ENCODE assay signal across 8 cellular contexts in the genomic region with DNA sequence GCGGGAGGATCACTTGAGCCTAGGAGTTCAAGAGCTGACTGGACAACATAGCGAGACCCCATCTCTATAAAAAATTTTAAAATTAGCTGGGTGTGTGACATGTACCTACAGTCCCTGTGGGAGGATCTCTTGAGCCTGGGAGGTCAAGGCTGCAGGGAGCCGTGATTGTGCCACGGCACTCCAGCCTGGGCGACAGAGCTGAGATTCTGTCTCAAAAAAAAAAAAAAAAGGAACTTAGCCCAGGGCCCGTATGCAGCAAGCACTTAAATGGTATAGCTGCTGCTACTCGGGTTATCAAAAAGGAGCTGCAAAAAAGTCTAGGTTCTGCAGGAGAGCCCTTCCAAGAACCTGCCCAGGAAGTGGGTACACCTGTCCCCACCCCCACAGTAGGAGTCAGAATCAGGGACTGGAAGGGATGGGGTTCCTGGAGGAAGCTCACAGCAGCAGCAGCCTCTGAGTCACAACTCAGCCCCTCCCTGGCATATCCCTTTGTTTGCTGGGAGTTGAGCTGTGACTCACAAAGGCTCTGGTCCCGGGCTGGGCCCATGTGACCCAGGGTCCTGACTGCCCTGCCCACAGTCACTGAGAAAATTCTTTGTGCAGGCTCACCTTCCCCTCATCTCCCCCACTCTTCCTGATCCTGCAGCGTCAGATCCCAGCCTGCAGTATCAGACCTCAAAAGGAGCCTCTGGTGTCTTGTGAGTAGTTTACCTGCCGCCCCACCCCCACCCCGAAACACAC. TPM values are rescaled to one million over a fixed set of nuclear protein-coding genes. Genes with fewer than 3 reads are reported as not detected.
DNase-seq lines count a peak whose midpoint lies in the region; ATAC-seq and TF ChIP-seq lines count a peak whose summit lies in the region.

A gene with protein sequence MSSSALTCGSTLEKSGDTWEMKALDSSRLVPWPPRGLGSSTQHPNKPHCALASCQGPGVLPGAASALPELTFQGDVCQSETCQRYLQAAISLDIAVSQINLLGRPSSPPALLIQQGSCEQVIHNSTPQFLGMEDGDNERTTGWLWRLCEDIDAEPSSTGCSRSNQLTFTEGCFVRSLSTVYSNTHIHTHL (plus strand): TSS at position 576 of the 741 bp plus-strand sequence. CDS start 13,031 bp downstream, outside the sequence.

- H3K27me3 Mint-ChIP-seq in activated B cell treated with CpG ODN at 0.5 μM for 24 hours (peaks cover 47% of the 10 kb centered on the region), immature natural killer cell (ENCODE audit: low read depth in 3 of 3) (peaks cover 2 to 7% (median 5%) of the 10 kb centered on the region in 3 donors)
- peaks cover 2% of the 10 kb centered on the region for H3K27me3 Mint-ChIP-seq in T-helper 2 cell treated with Interferon-gamma antibody and Interleukin-4, amounts not matched to agents 5 μg/mL and 100 μg/mL, for 36 hours (ENCODE audit: low read depth)

- DNase-seq in AG09319 (ENCODE audit: extremely low read depth, low read depth) (peak; percentile 38), HS-5 (ENCODE audit: low read depth) (peak; percentile 80), activated B cell treated with CpG ODN at 0.5 μM for 24 hours (no peak), left ventricle myocardium inferior (peak; percentile 33), prostate gland (ENCODE audit: low spot score) (peak; percentile 67), NCI-H187 (lab: John Stamatoyannopoulos, UW) (no peak), immature natural killer cell (no peak)
- DNase-seq in T-helper 2 cell treated with Interferon-gamma antibody and Interleukin-4, amounts not matched to agents 5 μg/mL and 100 μg/mL, for 36 hours (ENCODE audit: low spot score), result no peak

- no peak within 1 kb of the TSS for H3K27ac Mint-ChIP-seq in activated B cell treated with CpG ODN at 0.5 μM for 24 hours
- H3K27ac Mint-ChIP-seq in T-helper 2 cell treated with Interferon-gamma antibody and Interleukin-4, amounts not matched to agents 5 μg/mL and 100 μg/mL, for 36 hours, result no peak within 1 kb of the TSS
- no peak within 1 kb of the TSS for H3K27ac Mint-ChIP-seq in immature natural killer cell

- no peaks in the 10 kb centered on the region for H3K36me3 ChIP-seq in left ventricle myocardium inferior
- no peaks in the 10 kb centered on the region for H3K36me3 ChIP-seq in prostate gland

- no peak for TF ChIP-seq POLR2A in prostate gland (IDR thresholded peaks at IDR 0.05)

- H3K4me1 Mint-ChIP-seq in activated B cell treated with CpG ODN at 0.5 μM for 24 hours (peaks cover 3% of the 10 kb centered on the region), immature natural killer cell (peaks cover 0 to 6% of the 10 kb centered on the region in 2 donors)
- peaks cover 3% of the 10 kb centered on the region for H3K4me1 Mint-ChIP-seq in T-helper 2 cell treated with Interferon-gamma antibody and Interleukin-4, amounts not matched to agents 5 μg/mL and 100 μg/mL, for 36 hours (ENCODE audit: low read depth)

- TF ChIP-seq CTCF in AG09319 (IDR thresholded peaks at IDR 0.05; ENCODE audit: low read depth, low read length) (no peak), activated B cell treated with CpG ODN at 0.5 μM for 24 hours (IDR thresholded peaks at IDR 0.05) (no peak), left ventricle myocardium inferior (IDR thresholded peaks at IDR 0.05; ENCODE audit: borderline replicate concordance) (no peak), prostate gland (IDR thresholded peaks at IDR 0.05) (no peak)

- WGBS in prostate gland, result 74% methylated on average over 11 of the region's 11 CpGs

- H3K9me3 ChIP-seq in left ventricle myocardium inferior (replicated peaks) (no peaks in the 10 kb centered on the region), prostate gland (no peaks in the 10 kb centered on the region)

- H3K36me3 Mint-ChIP-seq in activated B cell treated with CpG ODN at 0.5 μM for 24 hours (ENCODE audit: low read depth) (no peaks in the 10 kb centered on the region), immature natural killer cell (no peaks in the 10 kb centered on the region)
- H3K36me3 Mint-ChIP-seq in T-helper 2 cell treated with Interferon-gamma antibody and Interleukin-4, amounts not matched to agents 5 μg/mL and 100 μg/mL, for 36 hours (ENCODE audit: low read depth), result no peaks in the 10 kb centered on the region

- H3K4me3 Mint-ChIP-seq in activated B cell treated with CpG ODN at 0.5 μM for 24 hours (no peak within 1 kb of the TSS), immature natural killer cell (no peak within 1 kb of the TSS)
- H3K4me3 Mint-ChIP-seq in T-helper 2 cell treated with Interferon-gamma antibody and Interleukin-4, amounts not matched to agents 5 μg/mL and 100 μg/mL, for 36 hours, result no peak within 1 kb of the TSS

- CTCF ChIA-PET in activated B cell treated with CpG ODN at 0.5 μM for 24 hours (lab: Charles Lee), result interaction anchor here (0.7 kb wide), 2 partner anchors 40 to 64 kb away, joined by 3 to 4 read pairs; no protein-coding TSS in a partner anchor

- no peaks in the 10 kb centered on the region for H3K9me3 Mint-ChIP-seq in activated B cell treated with CpG ODN at 0.5 μM for 24 hours
- H3K9me3 Mint-ChIP-seq in T-helper 2 cell treated with Interferon-gamma antibody and Interleukin-4, amounts not matched to agents 5 μg/mL and 100 μg/mL, for 36 hours, result no peaks in the 10 kb centered on the region
- H3K9me3 Mint-ChIP-seq in immature natural killer cell, result peaks cover 0 to 1% (median 0%) of the 10 kb centered on the region in 6 donors

- H3K27me3 ChIP-seq in left ventricle myocardium inferior (ENCODE audit: low read depth), result no peaks in the 10 kb centered on the region
- H3K27me3 ChIP-seq in prostate gland (replicated peaks; ENCODE audit: insufficient read depth), result no peaks in the 10 kb centered on the region

- H3K27ac ChIP-seq in left ventricle myocardium inferior (replicated peaks) (peak within 1 kb of the TSS; percentile 30), prostate gland (peak within 1 kb of the TSS in 1 of 2 donors; percentile 35)

- H3K4me1 ChIP-seq in left ventricle myocardium inferior, result peaks cover 24% of the 10 kb centered on the region
- no peaks in the 10 kb centered on the region for H3K4me1 ChIP-seq in prostate gland (replicated peaks)

- ATAC-seq in activated B cell treated with CpG ODN at 0.5 μM for 24 hours (ENCODE audit: low read depth), result peak; percentile 21

- POLR2A ChIA-PET in activated B cell treated with CpG ODN at 0.5 μM for 24 hours (lab: Charles Lee), result interaction anchor here (0.7 to 1.2 kb wide), 2 partner anchors 18 to 63 kb away, joined by 4 read pairs; no protein-coding TSS in a partner anchor

- H3K4me3 ChIP-seq in left ventricle myocardium inferior (no peak within 1 kb of the TSS), prostate gland (no peak within 1 kb of the TSS)

- intact Hi-C loops in activated B cell treated with CpG ODN at 0.5 μM for 24 hours (cut with micrococcal nuclease) (no loop called here), left ventricle myocardium inferior (cut with micrococcal nuclease) (no loop called here), prostate gland (cut with DNase I) (no loop called here)

RNA-seq across cellular contexts. Expression of the gene that starts here (rescaled TPM):
- total RNA-seq in activated B cell treated with CpG ODN at 0.5 μM for 24 hours, result not detected in 2 replicates
- not detected for total RNA-seq in left ventricle myocardium inferior
- total RNA-seq in prostate gland, result under 1 TPM in 1 of 2 donors, not detected in 1; 0.28 TPM
- polyA plus RNA-seq in immature natural killer cell, result not detected

Comparison
In these comparisons a context has a peak if more than half of its experiments do, and no peak if none do; other contexts are left out.
1. Peak in ATAC-seq in activated B cell treated with CpG ODN at 0.5 μM for 24 hours; RNA of the gene not detected or under 1 TPM.
2. Peak in DNase-seq and H3K27ac ChIP-seq in left ventricle myocardium inferior; RNA of the gene not detected or under 1 TPM.
3. Peak in DNase-seq in prostate gland; RNA of the gene not detected or under 1 TPM.
4. DNase-seq: peak in AG09319 (single experiment) and HS-5 (single experiment); none in activated B cell treated with CpG ODN at 0.5 μM for 24 hours (single experiment), NCI-H187 (0 of 2), T-helper 2 cell treated with Interferon-gamma antibody and Interleukin-4, amounts not matched to agents 5 μg/mL and 100 μg/mL, for 36 hours (single experiment) and immature natural killer cell (0 of 3).